In the genomic region with DNA sequence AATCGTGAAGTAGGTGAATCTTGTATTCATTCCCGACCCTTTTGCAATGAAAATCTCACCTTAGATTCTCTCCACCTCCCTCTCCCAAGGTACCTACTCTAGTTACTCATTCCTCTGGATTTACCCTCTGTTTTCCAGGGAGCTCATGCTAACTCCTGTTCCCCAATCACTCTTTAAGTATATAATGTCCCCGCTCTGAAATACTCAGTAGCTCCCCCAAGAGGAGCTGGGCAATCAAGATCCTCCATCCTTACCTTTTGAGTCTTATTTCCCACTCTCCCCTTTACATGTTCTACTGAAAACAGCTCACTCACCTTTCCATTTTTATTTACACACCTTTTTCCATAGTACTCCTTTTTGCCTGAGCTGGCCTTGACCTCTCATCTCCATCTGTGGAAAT, we compare ENCODE assay signal across 22 cellular contexts.
"Had no signal": no experiment of that assay in that cellular context is flagged by ENCODE, and none has a peak within 500 bp of the region (broad histone marks: within the 10 kb centered on the region; RNA-seq: fewer than 3 reads in every experiment).

No MANE protein-coding gene starts in this region.

- H3K4me1 Mint-ChIP-seq: activated CD4-positive, alpha-beta T cell treated with anti-CD3 and anti-CD28 coated beads, Interleukin-2, amount 10 ng/mL, durations not matched to agents 7 days and 5 days; activated naive CD4-positive, alpha-beta T cell treated with anti-CD3 and anti-CD28 coated beads, Interleukin-2, amount 10 ng/mL, durations not matched to agents 7 days and 5 days; activated naive CD8-positive, alpha-beta T cell treated with anti-CD3 and anti-CD28 coated beads for 36 hours; activated T-helper 17 cell treated with anti-CD3 and anti-CD28 coated beads, Interleukin-2, amount 50 U/mL, for 72 hours; T-cell had no signal

- H3K27ac Mint-ChIP-seq: activated CD4-positive, alpha-beta memory T cell treated with anti-CD3 and anti-CD28 coated beads for 36 hours; activated CD4-positive, alpha-beta T cell treated with anti-CD3 and anti-CD28 coated beads, Interleukin-2, amount 10 ng/mL, durations not matched to agents 7 days and 5 days; activated naive CD4-positive, alpha-beta T cell treated with anti-CD3 and anti-CD28 coated beads, Interleukin-2, amount 10 ng/mL, durations not matched to agents 7 days and 5 days; activated naive CD8-positive, alpha-beta T cell treated with anti-CD3 and anti-CD28 coated beads for 36 hours; activated T-helper 17 cell treated with anti-CD3 and anti-CD28 coated beads, Interleukin-2, amount 50 U/mL, for 72 hours; T-cell had no signal

- H3K27ac ChIP-seq: brain microvascular endothelial cell, cardiac muscle cell, SK-N-MC had no signal

- H3K27me3 Mint-ChIP-seq: activated CD4-positive, alpha-beta T cell treated with anti-CD3 and anti-CD28 coated beads, Interleukin-2, amount 10 ng/mL, durations not matched to agents 7 days and 5 days; activated naive CD4-positive, alpha-beta T cell treated with anti-CD3 and anti-CD28 coated beads, Interleukin-2, amount 10 ng/mL, durations not matched to agents 7 days and 5 days had no signal

- H3K36me3 Mint-ChIP-seq: activated CD4-positive, alpha-beta memory T cell treated with anti-CD3 and anti-CD28 coated beads for 36 hours; activated naive CD4-positive, alpha-beta T cell treated with anti-CD3 and anti-CD28 coated beads, Interleukin-2, amount 10 ng/mL, durations not matched to agents 7 days and 5 days; activated naive CD8-positive, alpha-beta T cell treated with anti-CD3 and anti-CD28 coated beads for 36 hours; T-cell had no signal

- H3K27me3 ChIP-seq: brain microvascular endothelial cell, cardiac muscle cell had no signal

- H3K36me3 ChIP-seq: brain microvascular endothelial cell, cardiac muscle cell had no signal

- H3K4me3 ChIP-seq: cardiac muscle cell, SK-N-MC had no signal

- ATAC-seq: activated T-helper 17 cell treated with anti-CD3 and anti-CD28 coated beads, Interleukin-2, amount 50 U/mL, for 72 hours; T-cell had no signal

- H3K4me3 Mint-ChIP-seq: activated CD4-positive, alpha-beta memory T cell treated with anti-CD3 and anti-CD28 coated beads for 36 hours; activated CD4-positive, alpha-beta T cell treated with anti-CD3 and anti-CD28 coated beads, Interleukin-2, amount 10 ng/mL, durations not matched to agents 7 days and 5 days; activated naive CD4-positive, alpha-beta T cell treated with anti-CD3 and anti-CD28 coated beads, Interleukin-2, amount 10 ng/mL, durations not matched to agents 7 days and 5 days; activated naive CD8-positive, alpha-beta T cell treated with anti-CD3 and anti-CD28 coated beads for 36 hours; activated T-helper 17 cell treated with anti-CD3 and anti-CD28 coated beads, Interleukin-2, amount 50 U/mL, for 72 hours; T-cell had no signal

- H3K9me3 Mint-ChIP-seq: activated CD4-positive, alpha-beta memory T cell treated with anti-CD3 and anti-CD28 coated beads for 36 hours; activated CD4-positive, alpha-beta T cell treated with anti-CD3 and anti-CD28 coated beads, Interleukin-2, amount 10 ng/mL, durations not matched to agents 7 days and 5 days; activated naive CD4-positive, alpha-beta T cell treated with anti-CD3 and anti-CD28 coated beads, Interleukin-2, amount 10 ng/mL, durations not matched to agents 7 days and 5 days; activated naive CD8-positive, alpha-beta T cell treated with anti-CD3 and anti-CD28 coated beads for 36 hours; activated T-helper 17 cell treated with anti-CD3 and anti-CD28 coated beads, Interleukin-2, amount 50 U/mL, for 72 hours; T-cell had no signal

- DNase-seq: activated CD4-positive, alpha-beta memory T cell treated with anti-CD3 and anti-CD28 coated beads for 36 hours; activated CD4-positive, alpha-beta T cell treated with anti-CD3 and anti-CD28 coated beads, Interleukin-2, amount 10 ng/mL, durations not matched to agents 7 days and 5 days; activated CD4-positive, CD25-positive, alpha-beta regulatory T cell; activated CD8-positive, alpha-beta memory T cell treated with anti-CD3 and anti-CD28 coated beads for 24 hours; activated gamma-delta T cell; activated naive CD4-positive, alpha-beta T cell treated with anti-CD3 and anti-CD28 coated beads, Interleukin-2, amount 10 ng/mL, durations not matched to agents 7 days and 5 days; activated naive CD8-positive, alpha-beta T cell treated with anti-CD3 and anti-CD28 coated beads for 36 hours; activated T-cell treated with anti-CD3 and anti-CD28 coated beads, Interleukin-2, amount 50 U/mL, for 48 hours; brain microvascular endothelial cell; KG1; NCI-H1048; NCI-H146; NCI-H187 treated with DMSO at 0.1 percent for 48 hours; NCI-H2081 treated with DMSO at 0.1 percent for 48 hours; NCI-H446; NCI-H524; T-cell; T-helper 2 cell; T1000 had no signal
